Comparison of ENCODE assay signal across 17 cellular contexts in genomic region chr14:60510976-60511599, GRCh38. TPM values are rescaled to one million over a fixed set of nuclear protein-coding genes. Genes with fewer than 3 reads are reported as not detected.
A peak's percentile ranks its signal among the peaks of the same experiment; 100 is the strongest.
DNase-seq lines count a peak whose midpoint lies in the region; ATAC-seq, FAIRE-seq and TF ChIP-seq lines count a peak whose summit lies in the region.
"Had no signal": no experiment of that assay in that cellular context is flagged by ENCODE, and none has a peak within 500 bp of the region (broad histone marks: within the 10 kb centered on the region; RNA-seq: fewer than 3 reads in every experiment).

No MANE protein-coding gene starts in this region.

- H3K36me3 ChIP-seq in HUES48 (ENCODE audit: control insufficient read depth, insufficient read depth, low read length) (no peaks in the 10 kb centered on the region), endothelial cell of umbilical vein (ENCODE audit: control insufficient read depth in 2 of 2, extremely low read depth in 1 of 2, insufficient read depth in 2 of 2, low read length in 2 of 2) (no peaks in the 10 kb centered on the region), osteoblast (ENCODE audit: insufficient read depth, low read length) (no peaks in the 10 kb centered on the region)

- H3K36me3 Mint-ChIP-seq in T-helper 1 cell treated with Interleukin-12 subunit alpha and Interleukin-12 subunit beta and Interleukin-4 antibody, amounts not matched to agents 30 μg/mL and 1 μg/mL, for 36 hours (ENCODE audit: low read depth), result peaks cover 7% of the 10 kb centered on the region
- peaks cover 0 to 5% (median 1%) of the 10 kb centered on the region in 3 donors for H3K36me3 Mint-ChIP-seq in immature natural killer cell
- H3K36me3 Mint-ChIP-seq: stimulated activated memory B cell treated with anti-CD40 and anti-IgM and Interleukin-4, amounts not matched to agents 10 μg/mL and 1 μg/mL and 100 μg/mL, for 72 hours had no signal

- dilution Hi-C loops in endothelial cell of umbilical vein (cut with MboI; ENCODE audit: extremely low pct_ligation_motif_present, low sequenced_read_pairs), result no loop called here

- POLR2A ChIA-PET in endothelial cell of umbilical vein (lab: Charles Lee), result no interaction called here

- no peak overlapping the region for H3K4me3 Mint-ChIP-seq in T-helper 1 cell treated with Interleukin-12 subunit alpha and Interleukin-12 subunit beta and Interleukin-4 antibody, amounts not matched to agents 30 μg/mL and 1 μg/mL, for 36 hours
- peak overlapping the region in 1 of 5 donors; percentile 15 for H3K4me3 Mint-ChIP-seq in immature natural killer cell
- H3K4me3 Mint-ChIP-seq: natural killer cell treated with Interleukin-12 subunit alpha and Interleukin-12 subunit beta and Interleukin-15 and Interleukin-18, amount 100 ng/mL, for 72 hours; stimulated activated memory B cell treated with anti-CD40 and anti-IgM and Interleukin-4, amounts not matched to agents 10 μg/mL and 1 μg/mL and 100 μg/mL, for 72 hours had no signal

- no peak for ATAC-seq in GM21381 (IDR thresholded peaks at IDR 0.05; ENCODE audit: unreplicated experiment)
- ATAC-seq: left cardiac atrium; natural killer cell treated with Interleukin-12 subunit alpha and Interleukin-12 subunit beta and Interleukin-15 and Interleukin-18, amount 100 ng/mL, for 72 hours; stimulated activated memory B cell treated with anti-CD40 and anti-IgM and Interleukin-4, amounts not matched to agents 10 μg/mL and 1 μg/mL and 100 μg/mL, for 72 hours had no signal

- no TSS peak for BruUV-seq in endothelial cell of umbilical vein (replicated peaks; lab: Mats Ljungman, UMichigan)

- DNase-seq in T-helper 1 cell (no peak), endothelial cell of umbilical vein (ENCODE audit: low read depth, low spot score) (no peak), osteoblast (ENCODE audit: insufficient read length, low spot score, missing footprints) (peak; percentile 32), immature natural killer cell (no peak), urothelium cell line (ENCODE audit: low spot score) (no peak)
- DNase-seq: Caco-2, erythroblast, left cardiac atrium, NCI-H226, OCI-M1 had no signal

- no peaks in the 10 kb centered on the region for H3K9me3 Mint-ChIP-seq in T-helper 1 cell treated with Interleukin-12 subunit alpha and Interleukin-12 subunit beta and Interleukin-4 antibody, amounts not matched to agents 30 μg/mL and 1 μg/mL, for 36 hours
- H3K9me3 Mint-ChIP-seq in immature natural killer cell, result peaks cover 0 to 20% (median 4%) of the 10 kb centered on the region in 6 donors

- H3K27ac Mint-ChIP-seq in T-helper 1 cell treated with Interleukin-12 subunit alpha and Interleukin-12 subunit beta and Interleukin-4 antibody, amounts not matched to agents 30 μg/mL and 1 μg/mL, for 36 hours, result peak overlapping the region; percentile 36
- no peak overlapping the region for H3K27ac Mint-ChIP-seq in immature natural killer cell
- H3K27ac Mint-ChIP-seq: natural killer cell treated with Interleukin-12 subunit alpha and Interleukin-12 subunit beta and Interleukin-15 and Interleukin-18, amount 100 ng/mL, for 72 hours; stimulated activated memory B cell treated with anti-CD40 and anti-IgM and Interleukin-4, amounts not matched to agents 10 μg/mL and 1 μg/mL and 100 μg/mL, for 72 hours had no signal

- H3K9ac ChIP-seq in HUES48 (ENCODE audit: low read depth, low read length) (no peak overlapping the region), endothelial cell of umbilical vein (replicated peaks; ENCODE audit: extremely low read depth, insufficient read depth, low read length) (no peak overlapping the region)

- CTCF ChIA-PET in endothelial cell of umbilical vein (lab: Charles Lee), result no interaction called here

- no peak for FAIRE-seq in endothelial cell of umbilical vein (lab: Jason Lieb, UNC)
- no peak for FAIRE-seq in urothelium cell line (lab: Jason Lieb, UNC)

- intact Hi-C loops in endothelial cell of umbilical vein (cut with micrococcal nuclease), result loop anchor here (2.0 kb wide), 1 partner anchor 26 kb away; no protein-coding TSS in a partner anchor

- H3K4me2 ChIP-seq in endothelial cell of umbilical vein (ENCODE audit: insufficient read depth, low read length), result peak overlapping the region; percentile 47
- no peak overlapping the region for H3K4me2 ChIP-seq in osteoblast (ENCODE audit: insufficient read depth, low read length)

- H2AFZ ChIP-seq in endothelial cell of umbilical vein (ENCODE audit: low read depth, low read length), result no peak overlapping the region
- H2AFZ ChIP-seq in osteoblast (ENCODE audit: low read length), result no peak overlapping the region

- H4K20me1 ChIP-seq in endothelial cell of umbilical vein (replicated peaks; ENCODE audit: control insufficient read depth, extremely low read depth, insufficient read depth, low read length) (no peaks in the 10 kb centered on the region), osteoblast (ENCODE audit: insufficient read depth, low read length) (no peaks in the 10 kb centered on the region)

- no peak for TF ChIP-seq POLR2A in endothelial cell of umbilical vein (IDR thresholded peaks at IDR 0.05; ENCODE audit: low read depth, low read length)

- no peaks in the 10 kb centered on the region for H3K79me2 ChIP-seq in endothelial cell of umbilical vein (ENCODE audit: control insufficient read depth, insufficient read depth, low read length)
- H3K79me2 ChIP-seq in osteoblast (ENCODE audit: insufficient read depth, low read length), result no peaks in the 10 kb centered on the region

- H3K4me1 Mint-ChIP-seq in T-helper 1 cell treated with Interleukin-12 subunit alpha and Interleukin-12 subunit beta and Interleukin-4 antibody, amounts not matched to agents 30 μg/mL and 1 μg/mL, for 36 hours (ENCODE audit: low read depth), result peaks cover 12% of the 10 kb centered on the region
- H3K4me1 Mint-ChIP-seq in immature natural killer cell, result peaks cover 5 to 21% of the 10 kb centered on the region in 2 donors

- TF ChIP-seq CTCF in endothelial cell of umbilical vein (IDR thresholded peaks at IDR 0.05; ENCODE audit: extremely low read depth in 1 of 2, insufficient read depth in 1 of 2, low read depth in 1 of 2, low read length in 2 of 2), result no peak
- TF ChIP-seq CTCF in osteoblast (IDR thresholded peaks at IDR 0.05; ENCODE audit: extremely low read depth, low read depth, low read length), result no peak

- H3K9me1 ChIP-seq in endothelial cell of umbilical vein (replicated peaks; ENCODE audit: control insufficient read depth, extremely low read depth, insufficient read depth, low read length), result no peaks in the 10 kb centered on the region

- H3K4me1 ChIP-seq in HUES48 (ENCODE audit: control insufficient read depth, insufficient read depth, low read length), result peaks cover 59% of the 10 kb centered on the region
- peaks cover 3% of the 10 kb centered on the region for H3K4me1 ChIP-seq in endothelial cell of umbilical vein (ENCODE audit: control insufficient read depth, extremely low read depth, insufficient read depth, low read length)
- peaks cover 2% of the 10 kb centered on the region for H3K4me1 ChIP-seq in osteoblast (ENCODE audit: insufficient read depth, low read length)
- H3K4me1 ChIP-seq: Caco-2 had no signal

- H3K27me3 ChIP-seq in HUES48 (ENCODE audit: control insufficient read depth, insufficient read depth, low read length) (peaks cover 100% of the 10 kb centered on the region), endothelial cell of umbilical vein (ENCODE audit: control insufficient read depth in 2 of 2, insufficient read depth in 2 of 2, low read length in 2 of 2) (peaks cover 89 to 100% of the 10 kb centered on the region in 2 experiments), osteoblast (ENCODE audit: insufficient read depth, low read length) (peaks cover 97% of the 10 kb centered on the region)

- H3K9me3 ChIP-seq in HUES48 (ENCODE audit: control insufficient read depth, insufficient read depth, low read length) (no peaks in the 10 kb centered on the region), endothelial cell of umbilical vein (replicated peaks; ENCODE audit: control insufficient read depth, insufficient read depth, low read length) (no peaks in the 10 kb centered on the region), osteoblast (ENCODE audit: low read depth, low read length) (no peaks in the 10 kb centered on the region)
- H3K9me3 ChIP-seq: Caco-2 had no signal

- H3K4me3 ChIP-seq in HUES48 (ENCODE audit: low read depth, low read length) (peak overlapping the region; percentile 30; the same call in 1 of the 2 replicates), endothelial cell of umbilical vein (replicated peaks in 1 of 3; ENCODE audit: insufficient read depth in 1 of 3, low read depth in 1 of 3, low read length in 3 of 3) (no peak overlapping the region), osteoblast (ENCODE audit: insufficient read depth, low read length) (no peak overlapping the region)

- H3K27ac ChIP-seq in HUES48 (ENCODE audit: low read depth, low read length), result no peak overlapping the region
- H3K27ac ChIP-seq in endothelial cell of umbilical vein (ENCODE audit: insufficient read depth, low read depth, low read length), result no peak overlapping the region
- H3K27ac ChIP-seq in osteoblast (ENCODE audit: low read depth, low read length), result no peak overlapping the region

- H3K27me3 Mint-ChIP-seq in T-helper 1 cell treated with Interleukin-12 subunit alpha and Interleukin-12 subunit beta and Interleukin-4 antibody, amounts not matched to agents 30 μg/mL and 1 μg/mL, for 36 hours (ENCODE audit: low read depth), result peaks cover 84% of the 10 kb centered on the region
- H3K27me3 Mint-ChIP-seq in immature natural killer cell (ENCODE audit: low read depth in 3 of 3), result peaks cover 26 to 44% (median 29%) of the 10 kb centered on the region in 3 donors

RNA-seq across cellular contexts. Expression of gene SIX6, which starts 2.1 kb away (rescaled TPM):
- total RNA-seq in endothelial cell of umbilical vein (not detected in 2 replicates), osteoblast (under 0.01 TPM in 1 of 2 replicates, not detected in the other)
- polyA plus RNA-seq in endothelial cell of umbilical vein (not detected in 2 replicates), immature natural killer cell (not detected)
- polyA plus RNA-seq in endothelial cell of umbilical vein (2011; cell fraction: cytosol; rRNA removed), result not detected in 2 replicates
- not detected in 2 replicates for polyA plus RNA-seq in endothelial cell of umbilical vein (2011; cell fraction: nucleus; rRNA removed)
- polyA plus RNA-seq in endothelial cell of umbilical vein (2012), result not detected in 2 replicates
- polyA minus RNA-seq in endothelial cell of umbilical vein, result not detected in 2 replicates
- polyA minus RNA-seq in endothelial cell of umbilical vein (2011; cell fraction: cytosol; rRNA and poly(A)+ RNA removed), result not detected
- not detected in 2 replicates for polyA minus RNA-seq in endothelial cell of umbilical vein (2011; cell fraction: nucleus; rRNA and poly(A)+ RNA removed)
- total RNA-seq: Caco-2; HT1080; left cardiac atrium; natural killer cell treated with Interleukin-12 subunit alpha and Interleukin-12 subunit beta and Interleukin-15 and Interleukin-18, amount 100 ng/mL, for 72 hours; urinary bladder had no signal
- polyA plus RNA-seq: urinary bladder had no signal

RNA-seq across cellular contexts. Expression of gene C14orf39, which starts 25.2 kb away (rescaled TPM):
- total RNA-seq in endothelial cell of umbilical vein, result not detected in 2 replicates
- not detected in 2 replicates for polyA plus RNA-seq in endothelial cell of umbilical vein
- not detected in 2 replicates for polyA plus RNA-seq in endothelial cell of umbilical vein (2011; cell fraction: cytosol; rRNA removed)
- polyA plus RNA-seq in endothelial cell of umbilical vein (2011; cell fraction: nucleus; rRNA removed), result not detected in 2 replicates
- 0.40 TPM in 1 of 2 replicates, not detected in the other for polyA plus RNA-seq in endothelial cell of umbilical vein (2012)
- polyA minus RNA-seq in endothelial cell of umbilical vein, result not detected in 2 replicates
- not detected for polyA minus RNA-seq in endothelial cell of umbilical vein (2011; cell fraction: cytosol; rRNA and poly(A)+ RNA removed)
- not detected in 2 replicates for polyA minus RNA-seq in endothelial cell of umbilical vein (2011; cell fraction: nucleus; rRNA and poly(A)+ RNA removed)
- 0.29 and 0.72 TPM in 2 replicates for total RNA-seq in osteoblast
- not detected for polyA plus RNA-seq in immature natural killer cell
- total RNA-seq: Caco-2; HT1080; left cardiac atrium; natural killer cell treated with Interleukin-12 subunit alpha and Interleukin-12 subunit beta and Interleukin-15 and Interleukin-18, amount 100 ng/mL, for 72 hours had no signal
